In genomic region chr1:35573198-35573775, GRCh38 we compare ENCODE assay signal across 1 cellular context.
TF ChIP-seq lines count a peak whose summit lies in the region.

Gene TFAP2E (plus strand): TSS chr1:35573314. CDS start chr1:35573578, 264 bp downstream.

TF ChIP-seq in H1, 55 proteins besides CTCF, POLR2A, EP300 and RAD21 (continued from another document):
- TF ChIP-seq CEBPB (IDR thresholded peaks at IDR 0.05; ENCODE audit: low read depth, low read length) (no peak), CBX5 (IDR thresholded peaks at IDR 0.05; ENCODE audit: low read depth, low read length) (no peak), TAF1 (IDR thresholded peaks at IDR 0.05; ENCODE audit: low read depth, low read length) (peak; percentile 52; the same call in 1 of the 2 replicates), HDAC6 (IDR thresholded peaks at IDR 0.05; ENCODE audit: low read depth, low read length) (no peak), EZH2 (IDR thresholded peaks at IDR 0.05; ENCODE audit: low read depth, low read length, severe bottlenecking) (no peak), YY1 (IDR thresholded peaks at IDR 0.05; ENCODE audit: low read depth, low read length) (no peak), RNF2 (IDR thresholded peaks at IDR 0.05; ENCODE audit: borderline replicate concordance, low read depth, low read length, missing control alignments, poor library complexity, severe bottlenecking) (peak; percentile 95), SUZ12 (IDR thresholded peaks at IDR 0.05; ENCODE audit: low read length) (peak; percentile 92)
